16 cellular contexts compared by ENCODE assay signal in genomic region chr2:13480057-13480456, GRCh38.
DNase-seq lines count a peak whose midpoint lies in the region; ATAC-seq and TF ChIP-seq lines count a peak whose summit lies in the region.
"Had no signal": no experiment of that assay in that cellular context is flagged by ENCODE, and none has a peak within 500 bp of the region (broad histone marks: within the 10 kb centered on the region; RNA-seq: fewer than 3 reads in every experiment).

No MANE protein-coding gene starts in this region.

- no peak overlapping the region for H2BK15ac ChIP-seq in mesendoderm (replicated peaks; ENCODE audit: low read depth)

- no peak overlapping the region for H3K4ac ChIP-seq in mesendoderm (ENCODE audit: low read depth, low read length)

- H3K9ac ChIP-seq in mesendoderm (ENCODE audit: low read length) = no peak overlapping the region
- H3K9ac ChIP-seq: KMS-11 had no signal

- H4K5ac ChIP-seq in mesendoderm (ENCODE audit: low read length) = no peak overlapping the region

- no peaks in the 10 kb centered on the region for H3K27me3 ChIP-seq in mesendoderm (ENCODE audit: insufficient read depth, low read length, poor library complexity)
- no peaks in the 10 kb centered on the region for H3K27me3 ChIP-seq in uterus
- H3K27me3 ChIP-seq: upper lobe of right lung had no signal

- H3K23ac ChIP-seq in mesendoderm (ENCODE audit: low read length) = no peak overlapping the region

- H3K36me3 ChIP-seq in mesendoderm (ENCODE audit: control insufficient read depth, insufficient read depth, low read length) = no peaks in the 10 kb centered on the region
- no peaks in the 10 kb centered on the region for H3K36me3 ChIP-seq in uterus
- H3K36me3 ChIP-seq: upper lobe of right lung had no signal

- DNase-seq in NOMO-1 (lab: John Stamatoyannopoulos, UW; ENCODE audit: unreplicated experiment in 2 of 2) (no peak), GF-D8 (lab: John Stamatoyannopoulos, UW) (no peak), mesendoderm (no peak), uterus (no peak)
- DNase-seq: activated CD4-positive, alpha-beta T cell treated with anti-CD3 and anti-CD28 coated beads, Interleukin-2, amount 10 ng/mL, durations not matched to agents 24 days and 14 days; activated T-cell treated with anti-CD3 and anti-CD28 coated beads, Interleukin-2, amount 50 U/mL, for 4 hours; NCI-H1436 treated with DMSO at 0.1 percent for 48 hours; NCI-H526 treated with DMSO at 0.1 percent for 48 hours; posterior cingulate gyrus; T-helper 17 cell; upper lobe of right lung had no signal

- H3K4me2 ChIP-seq in mesendoderm (ENCODE audit: low read length) = no peak overlapping the region
- H3K4me2 ChIP-seq: KMS-11 had no signal

- no peak overlapping the region for H4K8ac ChIP-seq in mesendoderm (ENCODE audit: low read depth, low read length)

- no peaks in the 10 kb centered on the region for H3K79me2 ChIP-seq in mesendoderm (ENCODE audit: control insufficient read depth, insufficient read depth, low read length)

- H3K4me3 ChIP-seq in mesendoderm (ENCODE audit: low read length) (no peak overlapping the region), uterus (no peak overlapping the region)
- H3K4me3 ChIP-seq: upper lobe of right lung had no signal

- no peaks in the 10 kb centered on the region for H3K4me1 ChIP-seq in mesendoderm (ENCODE audit: control insufficient read depth, low read depth, low read length)
- no peaks in the 10 kb centered on the region for H3K4me1 ChIP-seq in uterus
- H3K4me1 ChIP-seq: upper lobe of right lung had no signal

- no peak overlapping the region for H2BK120ac ChIP-seq in mesendoderm (ENCODE audit: low read depth, low read length)

- H2BK5ac ChIP-seq in mesendoderm (ENCODE audit: low read length) = no peak overlapping the region

- no peaks in the 10 kb centered on the region for H3K9me3 ChIP-seq in uterus
- H3K9me3 ChIP-seq: upper lobe of right lung had no signal

- no peaks in the 10 kb centered on the region for H3K79me1 ChIP-seq in mesendoderm (ENCODE audit: low read length)

- intact Hi-C loops in uterus (cut with DNase I; ENCODE audit: low total_unique reads) = no loop called here

- peak; percentile 96 for ATAC-seq in GM18858 (IDR thresholded peaks at IDR 0.05; ENCODE audit: unreplicated experiment)
- ATAC-seq in GM21528 (IDR thresholded peaks at IDR 0.05; ENCODE audit: low FRiP score, unreplicated experiment) = peak; percentile 66
- peak; percentile 44 for ATAC-seq in HG03039 (IDR thresholded peaks at IDR 0.05; ENCODE audit: unreplicated experiment)
- ATAC-seq in HG03565 (IDR thresholded peaks at IDR 0.05; ENCODE audit: unreplicated experiment) = peak; percentile 82
- ATAC-seq: activated T-cell treated with anti-CD3 and anti-CD28 coated beads, Interleukin-2, amount 50 U/mL, for 4 hours; T-helper 17 cell; upper lobe of right lung had no signal

- TF ChIP-seq CTCF in uterus (IDR thresholded peaks at IDR 0.05) = no peak

- no peak overlapping the region for H3K56ac ChIP-seq in mesendoderm (ENCODE audit: low read length)

- H3K27ac ChIP-seq in mesendoderm (ENCODE audit: low read depth, low read length) (no peak overlapping the region), uterus (no peak overlapping the region)
- H3K27ac ChIP-seq: KMS-11, upper lobe of right lung had no signal

- WGBS in mesendoderm (ENCODE audit: extremely low coverage, insufficient coverage, low lambda C conversion rate) = no CpG with 5 or more reads among the region's 1 CpG

- TF ChIP-seq POLR2A in uterus (IDR thresholded peaks at IDR 0.05) = no peak

- H2AK5ac ChIP-seq in mesendoderm (ENCODE audit: low read length) = no peak overlapping the region

- no peak overlapping the region for H3K18ac ChIP-seq in mesendoderm (ENCODE audit: low read length)

Comparison
In these comparisons a context has a peak if more than half of its experiments do, and no peak if none do; other contexts are left out.
1. ATAC-seq: peak in every context shown above with its lines; median percentile 96 in GM18858; 82 in HG03565; 66 in GM21528; 44 in HG03039.